In the genomic region with DNA sequence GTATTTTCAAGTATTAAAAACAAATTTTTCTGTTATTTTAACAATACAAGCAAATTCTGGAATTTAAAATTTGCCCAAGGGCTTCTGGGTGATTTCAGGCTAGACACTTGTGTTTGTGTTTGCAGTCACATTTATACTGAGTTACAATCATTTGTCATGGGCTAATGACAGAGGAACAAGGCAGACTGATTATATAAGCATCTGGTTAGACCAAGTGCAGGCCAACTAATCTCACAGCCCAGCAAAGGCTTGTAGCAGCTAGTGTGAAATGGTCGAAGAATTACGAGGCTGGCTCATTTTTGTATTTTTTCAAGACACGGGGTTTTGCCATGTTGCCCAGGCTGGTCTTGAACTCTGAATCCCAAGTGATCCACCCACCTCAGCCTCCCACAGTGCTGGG, we compare ENCODE assay signal across 19 cellular contexts. TPM values are rescaled to one million over a fixed set of nuclear protein-coding genes. Genes with fewer than 3 reads are reported as not detected.
DNase-seq lines count a peak whose midpoint lies in the region; ATAC-seq and TF ChIP-seq lines count a peak whose summit lies in the region.
"Had no signal": no experiment of that assay in that cellular context is flagged by ENCODE, and none has a peak within 500 bp of the region (broad histone marks: within the 10 kb centered on the region; RNA-seq: fewer than 3 reads in every experiment).

No MANE protein-coding gene starts in this region.

- H3K9me3 Mint-ChIP-seq in nephron progenitor cell, result no peaks in the 10 kb centered on the region
- H3K9me3 Mint-ChIP-seq: CD4-positive, CD25-positive, alpha-beta regulatory T cell; CD8-positive, alpha-beta memory T cell; GM23338 had no signal

- POLR2A ChIA-PET in HEK293T (lab: Yijun Ruan, JAX), result no interaction called here

- peaks cover 30% of the 10 kb centered on the region for H3K4me1 Mint-ChIP-seq in nephron progenitor cell
- H3K4me1 Mint-ChIP-seq: GM23338 had no signal

- TF ChIP-seq POLR2A in thyroid gland (IDR thresholded peaks at IDR 0.05), result peak in 1 of 2 donors; percentile 37

- H3K9me3 ChIP-seq in thyroid gland, result no peaks in the 10 kb centered on the region
- H3K9me3 ChIP-seq: BE2C had no signal

- peak overlapping the region; percentile 36 to 74 (median 53) for H3K27ac ChIP-seq in thyroid gland

- intact Hi-C loops in thyroid gland (cut with DNase I), result loop anchor here (10.0 kb wide), 1 partner anchor 174 kb away; no protein-coding TSS in a partner anchor

- H3K27me3 ChIP-seq in thyroid gland, result no peaks in the 10 kb centered on the region
- H3K27me3 ChIP-seq: BE2C had no signal

- no peaks in the 10 kb centered on the region for H3K36me3 Mint-ChIP-seq in nephron progenitor cell (ENCODE audit: low read depth)
- H3K36me3 Mint-ChIP-seq: CD8-positive, alpha-beta memory T cell had no signal

- CTCF ChIA-PET in HEK293T (lab: Yijun Ruan, JAX), result no interaction called here

- peaks cover 3% of the 10 kb centered on the region for H3K27me3 Mint-ChIP-seq in nephron progenitor cell (ENCODE audit: low read depth, poor library complexity)
- H3K27me3 Mint-ChIP-seq: CD4-positive, CD25-positive, alpha-beta regulatory T cell had no signal

- H3K4me3 ChIP-seq in thyroid gland (replicated peaks in 1 of 3), result no peak overlapping the region
- H3K4me3 ChIP-seq: GM23338 had no signal

- peak; percentile 18 for ATAC-seq in left lobe of liver
- ATAC-seq: GM23338 had no signal

- WGBS in thyroid gland, 2 donors, result 21 to 22% methylated on average over 3 of the region's 3 CpGs

- DNase-seq in HEK293T (ENCODE audit: extremely low spot score) (no peak), cerebellar cortex (ENCODE audit: low spot score) (peak; percentile 22), left lobe of liver (ENCODE audit: low spot score) (no peak), thyroid gland (peak; percentile 32 to 50), MV-4-11 (lab: John Stamatoyannopoulos, UW) (no peak), NCI-H128 (lab: John Stamatoyannopoulos, UW; ENCODE audit: unreplicated experiment) (no peak), activated gamma-delta T cell treated with Interleukin-2 at 50 U/mL for 16 hours (no peak), nephron progenitor cell (no peak)
- DNase-seq: ACHN; BE2C; CD4-positive, CD25-positive, alpha-beta regulatory T cell; CD8-positive, alpha-beta memory T cell; COR-L47; DMS 273 treated with DMSO at 0.1 percent for 48 hours; DMS53; DND-41; EL; HCEC 1CT had no signal

- H3K4me1 ChIP-seq in thyroid gland, result peaks cover 11 to 15% of the 10 kb centered on the region in 2 donors
- H3K4me1 ChIP-seq: BE2C had no signal

- TF ChIP-seq CTCF in thyroid gland (IDR thresholded peaks at IDR 0.05) (no peak), nephron progenitor cell (IDR thresholded peaks at IDR 0.05) (no peak)

- H3K4me3 Mint-ChIP-seq in nephron progenitor cell, result no peak overlapping the region
- H3K4me3 Mint-ChIP-seq: CD4-positive, CD25-positive, alpha-beta regulatory T cell; CD8-positive, alpha-beta memory T cell; GM23338 had no signal

- H3K27ac Mint-ChIP-seq in nephron progenitor cell, result no peak overlapping the region
- H3K27ac Mint-ChIP-seq: CD4-positive, CD25-positive, alpha-beta regulatory T cell had no signal

- H3K36me3 ChIP-seq in thyroid gland, result no peaks in the 10 kb centered on the region
- H3K36me3 ChIP-seq: BE2C had no signal

TF ChIP-seq in HEK293T, 16 proteins besides CTCF, POLR2A, EP300 and RAD21:
- TF ChIP-seq NFRKB (IDR thresholded peaks at IDR 0.05), result no peak
- TF ChIP-seq, protein P1, sequence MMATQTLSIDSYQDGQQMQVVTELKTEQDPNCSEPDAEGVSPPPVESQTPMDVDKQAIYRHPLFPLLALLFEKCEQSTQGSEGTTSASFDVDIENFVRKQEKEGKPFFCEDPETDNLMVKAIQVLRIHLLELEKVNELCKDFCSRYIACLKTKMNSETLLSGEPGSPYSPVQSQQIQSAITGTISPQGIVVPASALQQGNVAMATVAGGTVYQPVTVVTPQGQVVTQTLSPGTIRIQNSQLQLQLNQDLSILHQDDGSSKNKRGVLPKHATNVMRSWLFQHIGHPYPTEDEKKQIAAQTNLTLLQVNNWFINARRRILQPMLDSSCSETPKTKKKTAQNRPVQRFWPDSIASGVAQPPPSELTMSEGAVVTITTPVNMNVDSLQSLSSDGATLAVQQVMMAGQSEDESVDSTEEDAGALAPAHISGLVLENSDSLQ (IDR thresholded peaks at IDR 0.05), result peak; percentile 36; the same call in 1 of the 2 replicates
- TF ChIP-seq BHLHE40 (IDR thresholded peaks at IDR 0.05; ENCODE audit: borderline replicate concordance), result no peak

RNA-seq across cellular contexts. Expression of a gene that starts 52.1 kb away (rescaled TPM):
- total RNA-seq in left lobe of liver (17.1 TPM), thyroid gland (10 to 100 TPM in 2 of 4 donors, 1 to 10 TPM in 2; 6.6 to 17.3 (median 11.0) TPM)

Comparison
In these comparisons a context has a peak if more than half of its experiments do, and no peak if none do; other contexts are left out.
1. DNase-seq: peak in cerebellar cortex (single experiment) and thyroid gland (2 of 2); none in HEK293T (single experiment), left lobe of liver (single experiment), MV-4-11 (single experiment), NCI-H128 (single experiment), activated gamma-delta T cell treated with Interleukin-2 at 50 U/mL for 16 hours (single experiment) and nephron progenitor cell (single experiment).